In the genomic region with DNA sequence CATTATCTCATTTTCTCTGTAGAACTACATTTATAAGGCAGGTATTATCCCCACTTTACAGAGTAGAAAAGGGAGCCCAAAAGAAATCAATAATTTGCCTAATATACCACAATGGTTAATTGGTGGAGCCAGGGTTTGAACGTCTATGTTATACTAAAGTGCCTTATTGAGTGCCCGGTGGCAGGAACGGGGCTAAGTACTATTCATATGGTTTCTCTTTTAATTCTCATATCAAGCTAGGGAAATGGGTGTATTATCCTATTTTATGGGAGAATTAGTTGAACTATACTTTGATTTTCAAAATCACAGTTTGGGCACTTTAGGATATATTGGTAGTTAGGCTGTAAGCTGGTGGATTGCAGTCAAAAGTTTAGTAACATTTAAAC, we compare ENCODE assay signal across 8 cellular contexts. TPM values are rescaled to one million over a fixed set of nuclear protein-coding genes. Genes with fewer than 3 reads are reported as not detected.
DNase-seq lines count a peak whose midpoint lies in the region; ATAC-seq, FAIRE-seq and TF ChIP-seq lines count a peak whose summit lies in the region.

No MANE protein-coding gene starts in this region.

- no peaks in the 10 kb centered on the region for H3K9me3 Mint-ChIP-seq in activated naive CD4-positive, alpha-beta T cell treated with anti-CD3 and anti-CD28 coated beads, Interleukin-2, amount 10 ng/mL, durations not matched to agents 7 days and 5 days

- peaks cover 16% of the 10 kb centered on the region for H3K4me1 ChIP-seq in adipocyte (ENCODE audit: control insufficient read depth, insufficient read depth, low read length)
- peaks cover 26% of the 10 kb centered on the region for H3K4me1 ChIP-seq in HepG2 (ENCODE audit: insufficient read depth, low read length)
- peaks cover 0 to 22% (median 0%) of the 10 kb centered on the region in 4 donors for H3K4me1 ChIP-seq in tibial artery

- intact Hi-C loops in HepG2 (cut with micrococcal nuclease; ENCODE audit: unreplicated experiment) (loop anchor here (2.0 kb wide), 1 partner anchor 39 kb away; the partner anchor contains the start of gene RPL24), tibial artery (cut with DNase I; ENCODE audit: low total_unique reads) (loop anchor here (5.0 kb wide), 1 partner anchor 51 kb away; the partner anchor contains the start of gene NXPE3)

- peak overlapping the region; percentile 94 for H3K27ac Mint-ChIP-seq in activated naive CD4-positive, alpha-beta T cell treated with anti-CD3 and anti-CD28 coated beads, Interleukin-2, amount 10 ng/mL, durations not matched to agents 7 days and 5 days

- H3K27me3 Mint-ChIP-seq in activated naive CD4-positive, alpha-beta T cell treated with anti-CD3 and anti-CD28 coated beads, Interleukin-2, amount 10 ng/mL, durations not matched to agents 7 days and 5 days: no peaks in the 10 kb centered on the region

- TF ChIP-seq POLR2A in HepG2 (IDR thresholded peaks at IDR 0.05; ENCODE audit: insufficient read depth in 1 of 2, low read depth in 2 of 2, low read length in 2 of 2): no peak

- no peak for DNase-seq in activated naive CD4-positive, alpha-beta T cell treated with anti-CD3 and anti-CD28 coated beads, Interleukin-2, amount 10 ng/mL, durations not matched to agents 7 days and 5 days
- no peak for DNase-seq in activated naive CD4-positive, alpha-beta T cell treated with anti-CD3 and anti-CD28 coated beads, Interleukin-2, amount 50 U/mL, for 16 hours
- DNase-seq in adipocyte (ENCODE audit: low read depth): no peak
- no peak for DNase-seq in HepG2 (ENCODE audit: low spot score)
- no peak for DNase-seq in tibial artery
- DNase-seq in dedifferentiated amniotic fluid mesenchymal stem cell (ENCODE audit: extremely low spot score): no peak

- H3K4me3 Mint-ChIP-seq in activated naive CD4-positive, alpha-beta T cell treated with anti-CD3 and anti-CD28 coated beads, Interleukin-2, amount 10 ng/mL, durations not matched to agents 7 days and 5 days: peak overlapping the region; percentile 99

- no peaks in the 10 kb centered on the region for H4K20me1 ChIP-seq in HepG2 (ENCODE audit: insufficient read depth, low read length)

- TF ChIP-seq EP300 in HepG2 (IDR thresholded peaks at IDR 0.05; ENCODE audit: low read depth in 2 of 2, low read length in 2 of 2) (no peak), HepG2 (CRISPR knock-in tag; IDR thresholded peaks at IDR 0.05; ENCODE audit: borderline replicate concordance) (no peak)

- in situ Hi-C loops in HepG2 (cut with HindIII; ENCODE audit: extremely low pct_ligation_motif_present, low pct_unique_long_range_greater_than_20kb): no loop called here

- TF ChIP-seq RAD21 in HepG2 (CRISPR knock-in tag; IDR thresholded peaks at IDR 0.05): no peak

- H3K36me3 ChIP-seq in adipocyte (ENCODE audit: control insufficient read depth, insufficient read depth, low read length, severe bottlenecking) (peaks cover 3% of the 10 kb centered on the region), HepG2 (replicated peaks in 1 of 2; ENCODE audit: control insufficient read depth in 1 of 2, insufficient read depth in 2 of 2, low read length in 2 of 2) (peaks cover 0 to 6% of the 10 kb centered on the region in 2 experiments; a peak in 2 of 5 replicates), tibial artery (peaks cover 16 to 22% (median 18%) of the 10 kb centered on the region in 3 donors)

- no peak overlapping the region for H3K27ac ChIP-seq in HepG2 (ENCODE audit: extremely low read length, insufficient read depth, low read length)
- H3K27ac ChIP-seq in tibial artery: peak overlapping the region in 1 of 2 donors; percentile 71

- H3K27me3 ChIP-seq in adipocyte (replicated peaks; ENCODE audit: control insufficient read depth, insufficient read depth, low read length): no peaks in the 10 kb centered on the region
- H3K27me3 ChIP-seq in HepG2 (ENCODE audit: control insufficient read depth in 1 of 2, insufficient read depth in 2 of 2, low read length in 2 of 2): no peaks in the 10 kb centered on the region; a peak in 1 of 5 replicates
- no peaks in the 10 kb centered on the region for H3K27me3 ChIP-seq in tibial artery

- WGBS in HepG2 (ENCODE audit: low lambda C conversion rate): 61% methylated on average over 3 of the region's 3 CpGs

- no peaks in the 10 kb centered on the region for H3K9me3 ChIP-seq in adipocyte (ENCODE audit: control insufficient read depth, low read length)
- H3K9me3 ChIP-seq in HepG2 (ENCODE audit: low read length): no peaks in the 10 kb centered on the region
- H3K9me3 ChIP-seq in tibial artery: no peaks in the 10 kb centered on the region

- no peak for ATAC-seq in HepG2
- no peak for ATAC-seq in HG02970 (IDR thresholded peaks at IDR 0.05; ENCODE audit: low FRiP score, unreplicated experiment)
- no peak for ATAC-seq in GM21529 (IDR thresholded peaks at IDR 0.05; ENCODE audit: unreplicated experiment)

- no peak overlapping the region for H2AFZ ChIP-seq in HepG2 (ENCODE audit: low read length)

- POLR2A ChIA-PET in HepG2 (lab: Yijun Ruan, JAX): no interaction called here

- peak overlapping the region; percentile 88 for H3K9ac ChIP-seq in adipocyte (ENCODE audit: low read length)
- peak overlapping the region; percentile 65 for H3K9ac ChIP-seq in HepG2 (ENCODE audit: insufficient read depth, low read depth, low read length)

- TF ChIP-seq CTCF in HepG2 (CRISPR knock-in tag; IDR thresholded peaks at IDR 0.05) (no peak), tibial artery (IDR thresholded peaks at IDR 0.05) (no peak)

- no peak for FAIRE-seq in HepG2 (lab: Jason Lieb, UNC)

- peak overlapping the region; percentile 96 for H3K4me3 ChIP-seq in adipocyte (ENCODE audit: low read length)
- peak overlapping the region; percentile 81 to 86 (median 82); a peak in 4 of 6 replicates for H3K4me3 ChIP-seq in HepG2 (replicated peaks in 1 of 3; ENCODE audit: insufficient read depth in 1 of 3, low read depth in 2 of 3, low read length in 3 of 3)
- peak overlapping the region; percentile 67 to 82 for H3K4me3 ChIP-seq in tibial artery

- H3K79me2 ChIP-seq in HepG2 (ENCODE audit: insufficient read depth, low read length): no peaks in the 10 kb centered on the region

- H3K4me2 ChIP-seq in HepG2 (ENCODE audit: low read depth, low read length): peak overlapping the region; percentile 78

- H3K36me3 Mint-ChIP-seq in activated naive CD4-positive, alpha-beta T cell treated with anti-CD3 and anti-CD28 coated beads, Interleukin-2, amount 10 ng/mL, durations not matched to agents 7 days and 5 days: peaks cover 30% of the 10 kb centered on the region

- H3K4me1 Mint-ChIP-seq in activated naive CD4-positive, alpha-beta T cell treated with anti-CD3 and anti-CD28 coated beads, Interleukin-2, amount 10 ng/mL, durations not matched to agents 7 days and 5 days: peaks cover 57% of the 10 kb centered on the region

- TSS peak; percentile 56 for BruUV-seq in HepG2 (replicated peaks; lab: Mats Ljungman, UMichigan)

- CTCF ChIA-PET in activated naive CD4-positive, alpha-beta T cell treated with anti-CD3 and anti-CD28 coated beads, Interleukin-2, amount 10 ng/mL, durations not matched to agents 7 days and 5 days (lab: Charles Lee): interaction anchor here (1.2 to 1.8 kb wide), 2 partner anchors 11 to 50 kb away, joined by 5 to 8 read pairs; partner anchors contain the start of gene ZBTB11
- CTCF ChIA-PET in HepG2 (lab: Yijun Ruan, JAX; ENCODE audit: low intra/inter-chr PET ratio, low total read pairs): no interaction called here

RNA-seq across cellular contexts. Expression of gene CEP97, which starts 1.5 kb away (rescaled TPM):
- 6.5 and 10.2 TPM in 2 replicates for total RNA-seq in HepG2 (2016; rRNA removed; fragmentation: Illumina TruSeq; extraction: Trizol)
- total RNA-seq in HepG2 (2016; cell fraction: cytosol; rRNA removed; fragmentation: Illumina TruSeq; extraction: Trizol; ENCODE audit: low read depth): 0.88 and 0.91 TPM in 2 replicates
- total RNA-seq in HepG2 (2016; cell fraction: insoluble cytoplasmic fraction; rRNA removed; fragmentation: Illumina TruSeq; extraction: Trizol): 6.7 and 10.1 TPM in 2 replicates
- total RNA-seq in HepG2 (2016; cell fraction: membrane; rRNA removed; fragmentation: Illumina TruSeq; extraction: Trizol): 1.4 and 1.5 TPM in 2 replicates
- total RNA-seq in HepG2 (2016; cell fraction: nucleus; rRNA removed; fragmentation: Illumina TruSeq; extraction: Trizol): 6.3 and 6.4 TPM in 2 replicates
- 0.71 and 0.99 TPM in 2 replicates for polyA plus RNA-seq in HepG2 (2011; rRNA removed)
- polyA plus RNA-seq in HepG2 (2011; cell fraction: cytosol; rRNA removed): 0.43 and 0.78 TPM in 2 replicates
- 0.72 and 2.3 TPM in 2 replicates for polyA plus RNA-seq in HepG2 (2011; cell fraction: nucleus; rRNA removed)
- 1.4 and 1.8 TPM in 2 replicates for polyA plus RNA-seq in HepG2 (2012)
- polyA plus RNA-seq in HepG2 (2016; cell fraction: cytosol; fragmentation: Illumina TruSeq; extraction: Trizol; ENCODE audit: low read depth): 0.03 and 0.05 TPM in 2 replicates
- 2.2 and 2.4 TPM in 2 replicates for polyA plus RNA-seq in HepG2 (2016; cell fraction: insoluble cytoplasmic fraction; fragmentation: Illumina TruSeq; extraction: Trizol; ENCODE audit: low read depth)
- polyA plus RNA-seq in HepG2 (2016; cell fraction: membrane; fragmentation: Illumina TruSeq; extraction: Trizol; ENCODE audit: low read depth): 0.16 and 0.17 TPM in 2 replicates
- polyA plus RNA-seq in HepG2 (2016; cell fraction: nucleus; fragmentation: Illumina TruSeq; extraction: Trizol; ENCODE audit: insufficient read depth, low read depth): 3.7 and 4.7 TPM in 2 replicates
- 1.5 and 7.8 TPM in 2 replicates for polyA minus RNA-seq in HepG2 (2011; rRNA and poly(A)+ RNA removed; ENCODE audit: low replicate concordance)
- 3.0 and 4.2 TPM in 2 replicates for polyA minus RNA-seq in HepG2 (2011; cell fraction: cytosol; rRNA and poly(A)+ RNA removed)
- 5.2 and 6.5 TPM in 2 replicates for polyA minus RNA-seq in HepG2 (2011; cell fraction: nucleus; rRNA and poly(A)+ RNA removed)

RNA-seq across cellular contexts. Expression of gene RPL24, which starts 39.4 kb away (rescaled TPM):
- total RNA-seq in HepG2 (2016; rRNA removed; fragmentation: Illumina TruSeq; extraction: Trizol): 1,056 and 1,362 TPM in 2 replicates
- total RNA-seq in HepG2 (2016; cell fraction: cytosol; rRNA removed; fragmentation: Illumina TruSeq; extraction: Trizol; ENCODE audit: low read depth): 1,422 and 1,553 TPM in 2 replicates
- total RNA-seq in HepG2 (2016; cell fraction: insoluble cytoplasmic fraction; rRNA removed; fragmentation: Illumina TruSeq; extraction: Trizol): 1,073 and 1,398 TPM in 2 replicates
- 1,942 and 1,946 TPM in 2 replicates for total RNA-seq in HepG2 (2016; cell fraction: membrane; rRNA removed; fragmentation: Illumina TruSeq; extraction: Trizol)
- 372 and 380 TPM in 2 replicates for total RNA-seq in HepG2 (2016; cell fraction: nucleus; rRNA removed; fragmentation: Illumina TruSeq; extraction: Trizol)
- 1,058 and 1,150 TPM in 2 replicates for polyA plus RNA-seq in HepG2 (2011; rRNA removed)
- polyA plus RNA-seq in HepG2 (2011; cell fraction: cytosol; rRNA removed): 564 and 1,013 TPM in 2 replicates
- polyA plus RNA-seq in HepG2 (2011; cell fraction: nucleus; rRNA removed): 191 and 261 TPM in 2 replicates
- polyA plus RNA-seq in HepG2 (2012): 1,418 and 1,581 TPM in 2 replicates
- polyA plus RNA-seq in HepG2 (2016; cell fraction: cytosol; fragmentation: Illumina TruSeq; extraction: Trizol; ENCODE audit: low read depth): 1,680 and 1,696 TPM in 2 replicates
- polyA plus RNA-seq in HepG2 (2016; cell fraction: insoluble cytoplasmic fraction; fragmentation: Illumina TruSeq; extraction: Trizol; ENCODE audit: low read depth): 1,319 and 1,459 TPM in 2 replicates
- polyA plus RNA-seq in HepG2 (2016; cell fraction: membrane; fragmentation: Illumina TruSeq; extraction: Trizol; ENCODE audit: low read depth): 1,798 and 1,842 TPM in 2 replicates
- 641 and 653 TPM in 2 replicates for polyA plus RNA-seq in HepG2 (2016; cell fraction: nucleus; fragmentation: Illumina TruSeq; extraction: Trizol; ENCODE audit: insufficient read depth, low read depth)
- polyA minus RNA-seq in HepG2 (2011; rRNA and poly(A)+ RNA removed; ENCODE audit: low replicate concordance): 269 and 569 TPM in 2 replicates
- 209 and 212 TPM in 2 replicates for polyA minus RNA-seq in HepG2 (2011; cell fraction: cytosol; rRNA and poly(A)+ RNA removed)
- 213 and 250 TPM in 2 replicates for polyA minus RNA-seq in HepG2 (2011; cell fraction: nucleus; rRNA and poly(A)+ RNA removed)

RNA-seq across cellular contexts. Expression of gene ZBTB11, which starts 49.0 kb away (rescaled TPM):
- 18.1 and 24.6 TPM in 2 replicates for total RNA-seq in HepG2 (2016; rRNA removed; fragmentation: Illumina TruSeq; extraction: Trizol)
- total RNA-seq in HepG2 (2016; cell fraction: cytosol; rRNA removed; fragmentation: Illumina TruSeq; extraction: Trizol; ENCODE audit: low read depth): 5.4 and 8.1 TPM in 2 replicates
- 17.4 and 24.4 TPM in 2 replicates for total RNA-seq in HepG2 (2016; cell fraction: insoluble cytoplasmic fraction; rRNA removed; fragmentation: Illumina TruSeq; extraction: Trizol)
- total RNA-seq in HepG2 (2016; cell fraction: membrane; rRNA removed; fragmentation: Illumina TruSeq; extraction: Trizol): 6.4 and 7.7 TPM in 2 replicates
- total RNA-seq in HepG2 (2016; cell fraction: nucleus; rRNA removed; fragmentation: Illumina TruSeq; extraction: Trizol): 20.2 and 22.5 TPM in 2 replicates
- 5.2 and 5.9 TPM in 2 replicates for polyA plus RNA-seq in HepG2 (2011; rRNA removed)
- polyA plus RNA-seq in HepG2 (2011; cell fraction: cytosol; rRNA removed): 1.9 and 2.8 TPM in 2 replicates
- 6.0 and 7.5 TPM in 2 replicates for polyA plus RNA-seq in HepG2 (2011; cell fraction: nucleus; rRNA removed)
- polyA plus RNA-seq in HepG2 (2012): 7.3 and 8.2 TPM in 2 replicates
- 0.27 TPM in 2 replicates for polyA plus RNA-seq in HepG2 (2016; cell fraction: cytosol; fragmentation: Illumina TruSeq; extraction: Trizol; ENCODE audit: low read depth)
- 12.4 and 13.0 TPM in 2 replicates for polyA plus RNA-seq in HepG2 (2016; cell fraction: insoluble cytoplasmic fraction; fragmentation: Illumina TruSeq; extraction: Trizol; ENCODE audit: low read depth)
- polyA plus RNA-seq in HepG2 (2016; cell fraction: membrane; fragmentation: Illumina TruSeq; extraction: Trizol; ENCODE audit: low read depth): 1.3 TPM in 2 replicates
- 18.0 and 18.7 TPM in 2 replicates for polyA plus RNA-seq in HepG2 (2016; cell fraction: nucleus; fragmentation: Illumina TruSeq; extraction: Trizol; ENCODE audit: insufficient read depth, low read depth)
- 7.1 and 9.5 TPM in 2 replicates for polyA minus RNA-seq in HepG2 (2011; rRNA and poly(A)+ RNA removed; ENCODE audit: low replicate concordance)
- 11.8 and 14.0 TPM in 2 replicates for polyA minus RNA-seq in HepG2 (2011; cell fraction: cytosol; rRNA and poly(A)+ RNA removed)
- polyA minus RNA-seq in HepG2 (2011; cell fraction: nucleus; rRNA and poly(A)+ RNA removed): 27.7 and 31.0 TPM in 2 replicates

RNA-seq across cellular contexts. Expression of gene NXPE3, which starts 53.1 kb away (rescaled TPM):
- total RNA-seq in HepG2 (2016; rRNA removed; fragmentation: Illumina TruSeq; extraction: Trizol): 4.7 and 5.3 TPM in 2 replicates
- 2.1 and 2.6 TPM in 2 replicates for total RNA-seq in HepG2 (2016; cell fraction: cytosol; rRNA removed; fragmentation: Illumina TruSeq; extraction: Trizol; ENCODE audit: low read depth)
- total RNA-seq in HepG2 (2016; cell fraction: insoluble cytoplasmic fraction; rRNA removed; fragmentation: Illumina TruSeq; extraction: Trizol): 4.8 and 5.6 TPM in 2 replicates
- 8.2 and 9.3 TPM in 2 replicates for total RNA-seq in HepG2 (2016; cell fraction: membrane; rRNA removed; fragmentation: Illumina TruSeq; extraction: Trizol)
- total RNA-seq in HepG2 (2016; cell fraction: nucleus; rRNA removed; fragmentation: Illumina TruSeq; extraction: Trizol): 2.8 and 4.3 TPM in 2 replicates
- polyA plus RNA-seq in HepG2 (2011; rRNA removed): 3.5 and 3.6 TPM in 2 replicates
- 2.9 and 4.4 TPM in 2 replicates for polyA plus RNA-seq in HepG2 (2011; cell fraction: cytosol; rRNA removed)
- polyA plus RNA-seq in HepG2 (2011; cell fraction: nucleus; rRNA removed): 1.7 and 2.3 TPM in 2 replicates
- polyA plus RNA-seq in HepG2 (2012): 2.8 and 4.3 TPM in 2 replicates
- 3.2 and 3.3 TPM in 2 replicates for polyA plus RNA-seq in HepG2 (2016; cell fraction: cytosol; fragmentation: Illumina TruSeq; extraction: Trizol; ENCODE audit: low read depth)
- polyA plus RNA-seq in HepG2 (2016; cell fraction: insoluble cytoplasmic fraction; fragmentation: Illumina TruSeq; extraction: Trizol; ENCODE audit: low read depth): 6.4 and 7.2 TPM in 2 replicates
- polyA plus RNA-seq in HepG2 (2016; cell fraction: membrane; fragmentation: Illumina TruSeq; extraction: Trizol; ENCODE audit: low read depth): 7.5 and 7.8 TPM in 2 replicates
- polyA plus RNA-seq in HepG2 (2016; cell fraction: nucleus; fragmentation: Illumina TruSeq; extraction: Trizol; ENCODE audit: insufficient read depth, low read depth): 4.1 and 5.6 TPM in 2 replicates
- polyA minus RNA-seq in HepG2 (2011; rRNA and poly(A)+ RNA removed; ENCODE audit: low replicate concordance): 7.4 and 7.9 TPM in 2 replicates
- polyA minus RNA-seq in HepG2 (2011; cell fraction: cytosol; rRNA and poly(A)+ RNA removed): 1.8 and 3.9 TPM in 2 replicates
- polyA minus RNA-seq in HepG2 (2011; cell fraction: nucleus; rRNA and poly(A)+ RNA removed): 3.2 and 4.4 TPM in 2 replicates
